ENCODE assay signal across 1 cellular context in genomic region chr6:108782231-108783041, GRCh38.
A peak's percentile ranks its signal among the peaks of the same experiment; 100 is the strongest.
TF ChIP-seq lines count a peak whose summit lies in the region.

No MANE protein-coding gene starts in this region.

TF ChIP-seq in HepG2, 621 proteins besides CTCF, POLR2A, EP300 and RAD21 (continued from another document and continues in another):
- TF ChIP-seq PAXIP1 (CRISPR knock-in tag; conservative IDR thresholded peaks at IDR 0.05) = 0 out of 2 replicates have a peak, but pooled peaks have one; percentile 23
- TF ChIP-seq FOXJ3 (CRISPR knock-in tag; IDR thresholded peaks at IDR 0.05; ENCODE audit: borderline replicate concordance) = 0 out of 2 replicates have a peak, but pooled peaks have one; percentile 22
- peak; percentile 43 for TF ChIP-seq FOSL2 (CRISPR knock-in tag; IDR thresholded peaks at IDR 0.05)
- TF ChIP-seq, protein P1, sequence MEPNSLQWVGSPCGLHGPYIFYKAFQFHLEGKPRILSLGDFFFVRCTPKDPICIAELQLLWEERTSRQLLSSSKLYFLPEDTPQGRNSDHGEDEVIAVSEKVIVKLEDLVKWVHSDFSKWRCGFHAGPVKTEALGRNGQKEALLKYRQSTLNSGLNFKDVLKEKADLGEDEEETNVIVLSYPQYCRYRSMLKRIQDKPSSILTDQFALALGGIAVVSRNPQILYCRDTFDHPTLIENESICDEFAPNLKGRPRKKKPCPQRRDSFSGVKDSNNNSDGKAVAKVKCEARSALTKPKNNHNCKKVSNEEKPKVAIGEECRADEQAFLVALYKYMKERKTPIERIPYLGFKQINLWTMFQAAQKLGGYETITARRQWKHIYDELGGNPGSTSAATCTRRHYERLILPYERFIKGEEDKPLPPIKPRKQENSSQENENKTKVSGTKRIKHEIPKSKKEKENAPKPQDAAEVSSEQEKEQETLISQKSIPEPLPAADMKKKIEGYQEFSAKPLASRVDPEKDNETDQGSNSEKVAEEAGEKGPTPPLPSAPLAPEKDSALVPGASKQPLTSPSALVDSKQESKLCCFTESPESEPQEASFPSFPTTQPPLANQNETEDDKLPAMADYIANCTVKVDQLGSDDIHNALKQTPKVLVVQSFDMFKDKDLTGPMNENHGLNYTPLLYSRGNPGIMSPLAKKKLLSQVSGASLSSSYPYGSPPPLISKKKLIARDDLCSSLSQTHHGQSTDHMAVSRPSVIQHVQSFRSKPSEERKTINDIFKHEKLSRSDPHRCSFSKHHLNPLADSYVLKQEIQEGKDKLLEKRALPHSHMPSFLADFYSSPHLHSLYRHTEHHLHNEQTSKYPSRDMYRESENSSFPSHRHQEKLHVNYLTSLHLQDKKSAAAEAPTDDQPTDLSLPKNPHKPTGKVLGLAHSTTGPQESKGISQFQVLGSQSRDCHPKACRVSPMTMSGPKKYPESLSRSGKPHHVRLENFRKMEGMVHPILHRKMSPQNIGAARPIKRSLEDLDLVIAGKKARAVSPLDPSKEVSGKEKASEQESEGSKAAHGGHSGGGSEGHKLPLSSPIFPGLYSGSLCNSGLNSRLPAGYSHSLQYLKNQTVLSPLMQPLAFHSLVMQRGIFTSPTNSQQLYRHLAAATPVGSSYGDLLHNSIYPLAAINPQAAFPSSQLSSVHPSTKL (CRISPR knock-in tag; IDR thresholded peaks at IDR 0.05) = peak; percentile 59
- TF ChIP-seq SMC3 (IDR thresholded peaks at IDR 0.05; ENCODE audit: low read length) = peak; percentile 80
- TF ChIP-seq, protein P2, sequence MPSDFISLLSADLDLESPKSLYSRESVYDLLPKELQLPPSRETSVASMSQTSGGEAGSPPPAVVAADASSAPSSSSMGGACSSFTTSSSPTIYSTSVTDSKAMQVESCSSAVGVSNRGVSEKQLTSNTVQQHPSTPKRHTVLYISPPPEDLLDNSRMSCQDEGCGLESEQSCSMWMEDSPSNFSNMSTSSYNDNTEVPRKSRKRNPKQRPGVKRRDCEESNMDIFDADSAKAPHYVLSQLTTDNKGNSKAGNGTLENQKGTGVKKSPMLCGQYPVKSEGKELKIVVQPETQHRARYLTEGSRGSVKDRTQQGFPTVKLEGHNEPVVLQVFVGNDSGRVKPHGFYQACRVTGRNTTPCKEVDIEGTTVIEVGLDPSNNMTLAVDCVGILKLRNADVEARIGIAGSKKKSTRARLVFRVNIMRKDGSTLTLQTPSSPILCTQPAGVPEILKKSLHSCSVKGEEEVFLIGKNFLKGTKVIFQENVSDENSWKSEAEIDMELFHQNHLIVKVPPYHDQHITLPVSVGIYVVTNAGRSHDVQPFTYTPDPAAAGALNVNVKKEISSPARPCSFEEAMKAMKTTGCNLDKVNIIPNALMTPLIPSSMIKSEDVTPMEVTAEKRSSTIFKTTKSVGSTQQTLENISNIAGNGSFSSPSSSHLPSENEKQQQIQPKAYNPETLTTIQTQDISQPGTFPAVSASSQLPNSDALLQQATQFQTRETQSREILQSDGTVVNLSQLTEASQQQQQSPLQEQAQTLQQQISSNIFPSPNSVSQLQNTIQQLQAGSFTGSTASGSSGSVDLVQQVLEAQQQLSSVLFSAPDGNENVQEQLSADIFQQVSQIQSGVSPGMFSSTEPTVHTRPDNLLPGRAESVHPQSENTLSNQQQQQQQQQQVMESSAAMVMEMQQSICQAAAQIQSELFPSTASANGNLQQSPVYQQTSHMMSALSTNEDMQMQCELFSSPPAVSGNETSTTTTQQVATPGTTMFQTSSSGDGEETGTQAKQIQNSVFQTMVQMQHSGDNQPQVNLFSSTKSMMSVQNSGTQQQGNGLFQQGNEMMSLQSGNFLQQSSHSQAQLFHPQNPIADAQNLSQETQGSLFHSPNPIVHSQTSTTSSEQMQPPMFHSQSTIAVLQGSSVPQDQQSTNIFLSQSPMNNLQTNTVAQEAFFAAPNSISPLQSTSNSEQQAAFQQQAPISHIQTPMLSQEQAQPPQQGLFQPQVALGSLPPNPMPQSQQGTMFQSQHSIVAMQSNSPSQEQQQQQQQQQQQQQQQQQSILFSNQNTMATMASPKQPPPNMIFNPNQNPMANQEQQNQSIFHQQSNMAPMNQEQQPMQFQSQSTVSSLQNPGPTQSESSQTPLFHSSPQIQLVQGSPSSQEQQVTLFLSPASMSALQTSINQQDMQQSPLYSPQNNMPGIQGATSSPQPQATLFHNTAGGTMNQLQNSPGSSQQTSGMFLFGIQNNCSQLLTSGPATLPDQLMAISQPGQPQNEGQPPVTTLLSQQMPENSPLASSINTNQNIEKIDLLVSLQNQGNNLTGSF (CRISPR knock-in tag; IDR thresholded peaks at IDR 0.05) = 0 out of 2 replicates have a peak, but pooled peaks have one; percentile 19
- TF ChIP-seq RFXAP (CRISPR knock-in tag; IDR thresholded peaks at IDR 0.05; ENCODE audit: borderline replicate concordance) = 0 out of 2 replicates have a peak, but pooled peaks have one; percentile 34
- no peak for TF ChIP-seq ZFAT (CRISPR knock-in tag; conservative IDR thresholded peaks at IDR 0.05)
- peak; percentile 86 for TF ChIP-seq MAX (IDR thresholded peaks at IDR 0.05)
- no peak for TF ChIP-seq CHCHD3 (CRISPR knock-in tag; IDR thresholded peaks at IDR 0.05)
- 0 out of 2 replicates have a peak, but pooled peaks have one; percentile 52 for TF ChIP-seq ZSCAN25 (CRISPR knock-in tag; IDR thresholded peaks at IDR 0.05)
- 0 out of 2 replicates have a peak, but pooled peaks have one; percentile 43 for TF ChIP-seq GLI4 (CRISPR knock-in tag; IDR thresholded peaks at IDR 0.05; ENCODE audit: borderline replicate concordance)
- TF ChIP-seq ZNF124 (CRISPR knock-in tag; IDR thresholded peaks at IDR 0.05) = peak; percentile 66; the same call in 1 of the 2 replicates
- 0 out of 2 replicates have a peak, but pooled peaks have one; percentile 24 for TF ChIP-seq UBTF (CRISPR knock-in tag; IDR thresholded peaks at IDR 0.05)
- TF ChIP-seq, protein P3, sequence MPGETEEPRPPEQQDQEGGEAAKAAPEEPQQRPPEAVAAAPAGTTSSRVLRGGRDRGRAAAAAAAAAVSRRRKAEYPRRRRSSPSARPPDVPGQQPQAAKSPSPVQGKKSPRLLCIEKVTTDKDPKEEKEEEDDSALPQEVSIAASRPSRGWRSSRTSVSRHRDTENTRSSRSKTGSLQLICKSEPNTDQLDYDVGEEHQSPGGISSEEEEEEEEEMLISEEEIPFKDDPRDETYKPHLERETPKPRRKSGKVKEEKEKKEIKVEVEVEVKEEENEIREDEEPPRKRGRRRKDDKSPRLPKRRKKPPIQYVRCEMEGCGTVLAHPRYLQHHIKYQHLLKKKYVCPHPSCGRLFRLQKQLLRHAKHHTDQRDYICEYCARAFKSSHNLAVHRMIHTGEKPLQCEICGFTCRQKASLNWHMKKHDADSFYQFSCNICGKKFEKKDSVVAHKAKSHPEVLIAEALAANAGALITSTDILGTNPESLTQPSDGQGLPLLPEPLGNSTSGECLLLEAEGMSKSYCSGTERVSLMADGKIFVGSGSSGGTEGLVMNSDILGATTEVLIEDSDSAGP (CRISPR knock-in tag; IDR thresholded peaks at IDR 0.05; ENCODE audit: borderline replicate concordance) = peak; percentile 59
- TF ChIP-seq, protein P4, sequence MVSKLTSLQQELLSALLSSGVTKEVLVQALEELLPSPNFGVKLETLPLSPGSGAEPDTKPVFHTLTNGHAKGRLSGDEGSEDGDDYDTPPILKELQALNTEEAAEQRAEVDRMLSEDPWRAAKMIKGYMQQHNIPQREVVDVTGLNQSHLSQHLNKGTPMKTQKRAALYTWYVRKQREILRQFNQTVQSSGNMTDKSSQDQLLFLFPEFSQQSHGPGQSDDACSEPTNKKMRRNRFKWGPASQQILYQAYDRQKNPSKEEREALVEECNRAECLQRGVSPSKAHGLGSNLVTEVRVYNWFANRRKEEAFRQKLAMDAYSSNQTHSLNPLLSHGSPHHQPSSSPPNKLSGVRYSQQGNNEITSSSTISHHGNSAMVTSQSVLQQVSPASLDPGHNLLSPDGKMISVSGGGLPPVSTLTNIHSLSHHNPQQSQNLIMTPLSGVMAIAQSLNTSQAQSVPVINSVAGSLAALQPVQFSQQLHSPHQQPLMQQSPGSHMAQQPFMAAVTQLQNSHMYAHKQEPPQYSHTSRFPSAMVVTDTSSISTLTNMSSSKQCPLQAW (CRISPR knock-in tag; IDR thresholded peaks at IDR 0.05) = peak; percentile 33; the same call in 1 of the 2 replicates
- TF ChIP-seq ZNF335 (CRISPR knock-in tag; IDR thresholded peaks at IDR 0.05) = peak; percentile 50; the same call in 1 of the 2 replicates
- peak; percentile 80 for TF ChIP-seq KDM3A (CRISPR knock-in tag; IDR thresholded peaks at IDR 0.05; ENCODE audit: low read depth)
- no peak for TF ChIP-seq ONECUT2 (CRISPR knock-in tag; IDR thresholded peaks at IDR 0.05)
- TF ChIP-seq ZNF354B (CRISPR knock-in tag; IDR thresholded peaks at IDR 0.05) = no peak
- TF ChIP-seq HOXA3 (CRISPR knock-in tag; IDR thresholded peaks at IDR 0.05) = peak; percentile 48; the same call in 1 of the 2 replicates
- TF ChIP-seq MYC (CRISPR knock-in tag; IDR thresholded peaks at IDR 0.05; ENCODE audit: borderline replicate concordance) = peak; percentile 95
- TF ChIP-seq PPARG (CRISPR knock-in tag; conservative IDR thresholded peaks at IDR 0.05) = 0 out of 2 replicates have a peak, but pooled peaks have one; percentile 27
- TF ChIP-seq ZNF891 (CRISPR knock-in tag; IDR thresholded peaks at IDR 0.05) = no peak
- TF ChIP-seq ZNF10 (CRISPR knock-in tag; IDR thresholded peaks at IDR 0.05; ENCODE audit: borderline replicate concordance, low read depth) = no peak
- TF ChIP-seq, protein P5, sequence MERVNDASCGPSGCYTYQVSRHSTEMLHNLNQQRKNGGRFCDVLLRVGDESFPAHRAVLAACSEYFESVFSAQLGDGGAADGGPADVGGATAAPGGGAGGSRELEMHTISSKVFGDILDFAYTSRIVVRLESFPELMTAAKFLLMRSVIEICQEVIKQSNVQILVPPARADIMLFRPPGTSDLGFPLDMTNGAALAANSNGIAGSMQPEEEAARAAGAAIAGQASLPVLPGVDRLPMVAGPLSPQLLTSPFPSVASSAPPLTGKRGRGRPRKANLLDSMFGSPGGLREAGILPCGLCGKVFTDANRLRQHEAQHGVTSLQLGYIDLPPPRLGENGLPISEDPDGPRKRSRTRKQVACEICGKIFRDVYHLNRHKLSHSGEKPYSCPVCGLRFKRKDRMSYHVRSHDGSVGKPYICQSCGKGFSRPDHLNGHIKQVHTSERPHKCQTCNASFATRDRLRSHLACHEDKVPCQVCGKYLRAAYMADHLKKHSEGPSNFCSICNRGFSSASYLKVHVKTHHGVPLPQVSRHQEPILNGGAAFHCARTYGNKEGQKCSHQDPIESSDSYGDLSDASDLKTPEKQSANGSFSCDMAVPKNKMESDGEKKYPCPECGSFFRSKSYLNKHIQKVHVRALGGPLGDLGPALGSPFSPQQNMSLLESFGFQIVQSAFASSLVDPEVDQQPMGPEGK (CRISPR knock-in tag; IDR thresholded peaks at IDR 0.05) = 0 out of 2 replicates have a peak, but pooled peaks have one; percentile 19
- peak; percentile 35; the same call in 1 of the 2 replicates for TF ChIP-seq ZNF574 (CRISPR knock-in tag; IDR thresholded peaks at IDR 0.05)
- no peak for TF ChIP-seq AGO2 (optimal IDR thresholded peaks at IDR 0.05; ENCODE audit: low read depth, low read length)
